In the genomic region with DNA sequence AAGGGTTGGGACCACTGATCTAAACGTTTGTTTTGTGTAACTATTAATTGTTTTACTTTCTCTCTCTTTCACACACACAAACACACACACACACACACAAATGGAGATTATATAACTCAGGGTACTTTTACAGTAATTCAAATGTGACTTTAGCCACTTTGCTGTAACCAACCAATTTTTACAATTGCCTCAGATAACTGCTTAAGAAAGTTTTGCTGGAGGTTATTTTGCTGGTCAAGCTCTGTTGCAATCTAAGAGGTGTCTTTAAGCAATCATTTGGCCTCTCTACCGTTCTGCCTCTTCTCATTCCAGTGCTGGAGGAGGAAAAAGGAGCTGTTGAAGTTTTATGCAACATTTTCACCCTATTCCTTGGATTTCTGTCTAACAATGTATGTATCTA, we compare ENCODE assay signal across 17 cellular contexts.
DNase-seq lines count a peak whose midpoint lies in the region; ATAC-seq and TF ChIP-seq lines count a peak whose summit lies in the region.
"Had no signal": no experiment of that assay in that cellular context is flagged by ENCODE, and none has a peak within 500 bp of the region (broad histone marks: within the 10 kb centered on the region; RNA-seq: fewer than 3 reads in every experiment).

No MANE protein-coding gene starts in this region.

- no peaks in the 10 kb centered on the region for H3K9me3 ChIP-seq in endocrine pancreas (ENCODE audit: control insufficient read depth, low read length)
- no peaks in the 10 kb centered on the region for H3K9me3 ChIP-seq in left lung
- no peaks in the 10 kb centered on the region for H3K9me3 ChIP-seq in neural progenitor cell (ENCODE audit: low read depth)
- H3K9me3 ChIP-seq in testis = no peaks in the 10 kb centered on the region

- H3K4me1 Mint-ChIP-seq in neural progenitor cell = peaks cover 13% of the 10 kb centered on the region
- H3K4me1 Mint-ChIP-seq: activated CD4-positive, alpha-beta T cell treated with anti-CD3 and anti-CD28 coated beads for 36 hours; activated naive CD8-positive, alpha-beta T cell treated with anti-CD3 and anti-CD28 coated beads for 36 hours; central memory CD8-positive, alpha-beta T cell had no signal

- no peak for TF ChIP-seq POLR2A in testis (IDR thresholded peaks at IDR 0.05)

- H2AFZ ChIP-seq in neural progenitor cell (replicated peaks) = no peak overlapping the region
- H2AFZ ChIP-seq: parathyroid adenoma had no signal

- H3K4me1 ChIP-seq in endocrine pancreas (ENCODE audit: control insufficient read depth, insufficient read depth, low read length) = peaks cover 12% of the 10 kb centered on the region
- H3K4me1 ChIP-seq in left lung = peaks cover 15 to 28% of the 10 kb centered on the region in 2 donors
- peaks cover 7% of the 10 kb centered on the region for H3K4me1 ChIP-seq in neural progenitor cell
- no peaks in the 10 kb centered on the region for H3K4me1 ChIP-seq in testis
- H3K4me1 ChIP-seq: parathyroid adenoma had no signal

- no peak overlapping the region for H3K27ac Mint-ChIP-seq in neural progenitor cell
- H3K27ac Mint-ChIP-seq: activated CD4-positive, alpha-beta T cell treated with anti-CD3 and anti-CD28 coated beads for 36 hours; activated naive CD8-positive, alpha-beta T cell treated with anti-CD3 and anti-CD28 coated beads for 36 hours; T-helper 2 cell treated with Interferon-gamma antibody and Interleukin-4, amounts not matched to agents 5 μg/mL and 100 μg/mL, for 36 hours had no signal

- no peaks in the 10 kb centered on the region for H3K36me3 Mint-ChIP-seq in neural progenitor cell
- H3K36me3 Mint-ChIP-seq: activated naive CD8-positive, alpha-beta T cell treated with anti-CD3 and anti-CD28 coated beads for 36 hours had no signal

- H3K27me3 ChIP-seq in endocrine pancreas (ENCODE audit: control insufficient read depth, insufficient read depth, low read length) (no peaks in the 10 kb centered on the region), left lung (no peaks in the 10 kb centered on the region), neural progenitor cell (no peaks in the 10 kb centered on the region), testis (no peaks in the 10 kb centered on the region)

- ATAC-seq in Right ventricle myocardium inferior (peak; percentile 60), left lung (peak; percentile 72), HG02852 (IDR thresholded peaks at IDR 0.05; ENCODE audit: unreplicated experiment) (no peak)
- ATAC-seq: activated CD4-positive, alpha-beta T cell treated with anti-CD3 and anti-CD28 coated beads for 36 hours had no signal

- H4K20me1 ChIP-seq in neural progenitor cell (ENCODE audit: low read depth) = no peaks in the 10 kb centered on the region

- H3K4me3 ChIP-seq in endocrine pancreas (ENCODE audit: control insufficient read depth, insufficient read depth, low read length) (peak overlapping the region; percentile 19), left lung (no peak overlapping the region), neural progenitor cell (no peak overlapping the region), testis (no peak overlapping the region)

- H3K9ac ChIP-seq in endocrine pancreas (ENCODE audit: control insufficient read depth, insufficient read depth, low read length) = no peak overlapping the region
- no peak overlapping the region for H3K9ac ChIP-seq in neural progenitor cell
- H3K9ac ChIP-seq: parathyroid adenoma had no signal

- intact Hi-C loops in Right ventricle myocardium inferior (cut with DNase I) = loop anchor here (5.0 kb wide), 1 partner anchor 63 kb away; a partner anchor contains a TSS
- intact Hi-C loops in cardiac septum (cut with DNase I) = loop anchor here (5.0 kb wide), 1 partner anchor 58 kb away; no protein-coding TSS in a partner anchor
- intact Hi-C loops in left lung (cut with DNase I) = no loop called here
- intact Hi-C loops in testis (cut with DNase I; ENCODE audit: low total_unique reads) = no loop called here

- no peaks in the 10 kb centered on the region for H3K36me3 ChIP-seq in endocrine pancreas (ENCODE audit: control insufficient read depth, insufficient read depth, low read length)
- no peaks in the 10 kb centered on the region for H3K36me3 ChIP-seq in left lung
- H3K36me3 ChIP-seq in neural progenitor cell = no peaks in the 10 kb centered on the region
- no peaks in the 10 kb centered on the region for H3K36me3 ChIP-seq in testis (ENCODE audit: low read depth, missing control alignments)

- H3K27me3 Mint-ChIP-seq in neural progenitor cell (ENCODE audit: insufficient read depth, low read depth) = no peaks in the 10 kb centered on the region

- CTCF ChIA-PET in HEK293T (lab: Yijun Ruan, JAX) = interaction anchor here (1.0 to 2.6 kb wide), 3 partner anchors 41 to 64 kb away, joined by 3 to 8 read pairs (median 4); a partner anchor contains a TSS

- no peaks in the 10 kb centered on the region for H3F3A ChIP-seq in neural progenitor cell (ENCODE audit: low read depth)

- WGBS in testis, 2 donors = 72 to 74% methylated on average over 2 of the region's 2 CpGs

- peak overlapping the region in 1 of 2 donors; percentile 61 for H3K27ac ChIP-seq in left lung
- H3K27ac ChIP-seq in neural progenitor cell = no peak overlapping the region
- H3K27ac ChIP-seq in testis = no peak overlapping the region
- H3K27ac ChIP-seq: parathyroid adenoma had no signal

- H3K4me3 Mint-ChIP-seq in neural progenitor cell = no peak overlapping the region
- H3K4me3 Mint-ChIP-seq: activated CD4-positive, alpha-beta T cell treated with anti-CD3 and anti-CD28 coated beads for 36 hours; activated naive CD8-positive, alpha-beta T cell treated with anti-CD3 and anti-CD28 coated beads for 36 hours; central memory CD8-positive, alpha-beta T cell; T-helper 2 cell treated with Interferon-gamma antibody and Interleukin-4, amounts not matched to agents 5 μg/mL and 100 μg/mL, for 36 hours had no signal

- H3K79me2 ChIP-seq in neural progenitor cell (ENCODE audit: low read depth) = no peaks in the 10 kb centered on the region
- H3K79me2 ChIP-seq: parathyroid adenoma had no signal

- DNase-seq in Right ventricle myocardium inferior (ENCODE audit: missing footprints) (no peak), cardiac septum (ENCODE audit: low spot score) (no peak), left lung (no peak), neural progenitor cell (ENCODE audit: low spot score) (no peak), testis (no peak), HEK293T (ENCODE audit: extremely low spot score) (no peak)
- DNase-seq: activated CD4-positive, alpha-beta T cell treated with anti-CD3 and anti-CD28 coated beads for 36 hours; activated CD8-positive, alpha-beta memory T cell treated with anti-CD3 and anti-CD28 coated beads, Interleukin-2, amount 50 U/mL, for 48 hours; activated naive CD8-positive, alpha-beta T cell treated with anti-CD3 and anti-CD28 coated beads for 36 hours; glutamatergic neuron; NCI-H2029; SHP77 treated with DMSO at 0.1 percent for 48 hours had no signal

- H3K4me2 ChIP-seq in neural progenitor cell = no peak overlapping the region

- TF ChIP-seq CTCF in left lung (IDR thresholded peaks at IDR 0.05) (no peak), neural progenitor cell (IDR thresholded peaks at IDR 0.05) (no peak), testis (IDR thresholded peaks at IDR 0.05) (no peak)

- POLR2A ChIA-PET in HEK293T (lab: Yijun Ruan, JAX) = no interaction called here

- no peaks in the 10 kb centered on the region for H3K9me3 Mint-ChIP-seq in neural progenitor cell
- H3K9me3 Mint-ChIP-seq: activated naive CD8-positive, alpha-beta T cell treated with anti-CD3 and anti-CD28 coated beads for 36 hours; central memory CD8-positive, alpha-beta T cell; T-helper 2 cell treated with Interferon-gamma antibody and Interleukin-4, amounts not matched to agents 5 μg/mL and 100 μg/mL, for 36 hours had no signal

TF ChIP-seq in HEK293T, 16 proteins besides CTCF, POLR2A, EP300 and RAD21:
- TF ChIP-seq ELF4 (IDR thresholded peaks at IDR 0.05) (no peak), FOXK2 (IDR thresholded peaks at IDR 0.05) (no peak), BHLHE40 (IDR thresholded peaks at IDR 0.05; ENCODE audit: borderline replicate concordance) (no peak), CTBP1 (IDR thresholded peaks at IDR 0.05; ENCODE audit: borderline replicate concordance) (no peak), L3MBTL2 (conservative IDR thresholded peaks at IDR 0.05) (no peak), ZNF384 (IDR thresholded peaks at IDR 0.05) (no peak), FOXA1 (IDR thresholded peaks at IDR 0.05) (no peak), TARDBP (IDR thresholded peaks at IDR 0.05) (no peak)
- TF ChIP-seq, protein P1, sequence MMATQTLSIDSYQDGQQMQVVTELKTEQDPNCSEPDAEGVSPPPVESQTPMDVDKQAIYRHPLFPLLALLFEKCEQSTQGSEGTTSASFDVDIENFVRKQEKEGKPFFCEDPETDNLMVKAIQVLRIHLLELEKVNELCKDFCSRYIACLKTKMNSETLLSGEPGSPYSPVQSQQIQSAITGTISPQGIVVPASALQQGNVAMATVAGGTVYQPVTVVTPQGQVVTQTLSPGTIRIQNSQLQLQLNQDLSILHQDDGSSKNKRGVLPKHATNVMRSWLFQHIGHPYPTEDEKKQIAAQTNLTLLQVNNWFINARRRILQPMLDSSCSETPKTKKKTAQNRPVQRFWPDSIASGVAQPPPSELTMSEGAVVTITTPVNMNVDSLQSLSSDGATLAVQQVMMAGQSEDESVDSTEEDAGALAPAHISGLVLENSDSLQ (IDR thresholded peaks at IDR 0.05) = no peak

Comparison
In these comparisons a context has a peak if more than half of its experiments do, and no peak if none do; other contexts are left out.
1. intact Hi-C loops: an anchor here in Right ventricle myocardium inferior (5.0 kb wide) and cardiac septum (5.0 kb wide); none called in left lung and testis.